In genomic region chr15:52010633-52011595, GRCh38 we compare ENCODE assay signal across 9 cellular contexts. TPM values are rescaled to one million over a fixed set of nuclear protein-coding genes. Genes with fewer than 3 reads are reported as not detected.
DNase-seq lines count a peak whose midpoint lies in the region; ATAC-seq and TF ChIP-seq lines count a peak whose summit lies in the region.
"Had no signal": no experiment of that assay in that cellular context is flagged by ENCODE, and none has a peak within 500 bp of the region (broad histone marks: within the 10 kb centered on the region; RNA-seq: fewer than 3 reads in every experiment).

No MANE protein-coding gene starts in this region.

- H3K4me1 Mint-ChIP-seq in HFFc6 (ENCODE audit: low read depth): peaks cover 59% of the 10 kb centered on the region

- ATAC-seq in GM19328 (IDR thresholded peaks at IDR 0.05; ENCODE audit: unreplicated experiment) (no peak), GM19023 (IDR thresholded peaks at IDR 0.05; ENCODE audit: unreplicated experiment) (no peak)

- no peaks in the 10 kb centered on the region; the same call in none of the 2 replicates for H3K27me3 Mint-ChIP-seq in HFFc6 (ENCODE audit: insufficient read depth)

- H3K27ac Mint-ChIP-seq in HFFc6: peak overlapping the region; percentile 78

- H3K4me3 ChIP-seq in parathyroid adenoma (ENCODE audit: low read depth, low read length): no peak overlapping the region
- no peak overlapping the region for H3K4me3 ChIP-seq in A673 (ENCODE audit: low read depth, low read length, poor library complexity, severe bottlenecking)

- H3K36me3 ChIP-seq in parathyroid adenoma (ENCODE audit: control insufficient read depth, insufficient read depth, low read length): no peaks in the 10 kb centered on the region
- H3K36me3 ChIP-seq in A673 (ENCODE audit: insufficient read depth, low read length, poor library complexity, severe bottlenecking): no peaks in the 10 kb centered on the region

- TF ChIP-seq CTCF in C4-2B (conservative IDR thresholded peaks at IDR 0.05) (no peak), HFFc6 (IDR thresholded peaks at IDR 0.05) (no peak), parathyroid adenoma (IDR thresholded peaks at IDR 0.05) (no peak), A673 (conservative IDR thresholded peaks at IDR 0.05; ENCODE audit: low read depth, low read length) (no peak)

- POLR2A ChIA-PET in A673 (lab: Charles Lee; ENCODE audit: low non-redundant PET): no interaction called here

- H3K9me3 Mint-ChIP-seq in HFFc6: no peaks in the 10 kb centered on the region

- CTCF ChIA-PET in A673 (lab: Charles Lee): no interaction called here

- H3K4me1 ChIP-seq in parathyroid adenoma (peaks cover 2% of the 10 kb centered on the region), A673 (ENCODE audit: insufficient read depth, low read length, poor library complexity, severe bottlenecking) (no peaks in the 10 kb centered on the region)

- H3K9me3 ChIP-seq in parathyroid adenoma (ENCODE audit: control insufficient read depth, low read length) (no peaks in the 10 kb centered on the region), A673 (ENCODE audit: low read depth, low read length, poor library complexity, severe bottlenecking) (no peaks in the 10 kb centered on the region)

- H3K79me2 ChIP-seq in parathyroid adenoma: no peaks in the 10 kb centered on the region

- no TSS peak for BruUV-seq in A673 (replicated peaks; lab: Mats Ljungman, UMichigan)

- no peak overlapping the region for H2AFZ ChIP-seq in parathyroid adenoma

- H3K27me3 ChIP-seq in parathyroid adenoma (ENCODE audit: control insufficient read depth, insufficient read depth, low read length) (no peaks in the 10 kb centered on the region), A673 (replicated peaks; ENCODE audit: insufficient read depth, low read depth, low read length, poor library complexity) (no peaks in the 10 kb centered on the region)

- peak overlapping the region; percentile 76 for H3K27ac ChIP-seq in C4-2B
- peak overlapping the region; percentile 44 for H3K27ac ChIP-seq in parathyroid adenoma
- H3K27ac ChIP-seq in A673 (ENCODE audit: low read depth, low read length, poor library complexity, severe bottlenecking): no peak overlapping the region

- DNase-seq in HFFc6: peak; percentile 89
- DNase-seq in activated naive CD4-positive, alpha-beta T cell treated with anti-CD3 and anti-CD28 coated beads, Interleukin-2, amount 50 U/mL, for 16 hours: peak; percentile 60
- no peak for DNase-seq in A673 (ENCODE audit: low spot score)
- DNase-seq in SW480 (ENCODE audit: low spot score): no peak
- DNase-seq: kidney had no signal

- H3K4me2 ChIP-seq in parathyroid adenoma (ENCODE audit: low read length): no peak overlapping the region

- intact Hi-C loops in A673 (cut with micrococcal nuclease; ENCODE audit: unreplicated experiment): no loop called here

- no peak overlapping the region for H3K9ac ChIP-seq in parathyroid adenoma

- no peaks in the 10 kb centered on the region for H3K36me3 Mint-ChIP-seq in HFFc6 (ENCODE audit: low read depth)

- peak overlapping the region; percentile 48 for H3K4me3 Mint-ChIP-seq in HFFc6

RNA-seq across cellular contexts. Expression of gene MAPK6, which starts 8.1 kb away (rescaled TPM):
- 10 to 100 TPM; 43.0 to 61.9 (median 54.6) TPM for total RNA-seq in HFFc6 (2021; fragmentation: NEBNext Ultra II Directional; extraction: Animal tissue kit (Norgen Biotek cat#: 25700))
- 50.9 and 56.4 TPM in 2 replicates for total RNA-seq in A673 (2021)

RNA-seq across cellular contexts. Expression of gene LEO1, which starts 39.3 kb away (rescaled TPM):
- total RNA-seq in HFFc6 (2021; fragmentation: NEBNext Ultra II Directional; extraction: Animal tissue kit (Norgen Biotek cat#: 25700)): 10 to 100 TPM; 22.2 to 30.9 (median 27.5) TPM
- total RNA-seq in A673 (2021): 37.5 and 40.0 TPM in 2 replicates

Comparison
In these comparisons a context has a peak if more than half of its experiments do, and no peak if none do; other contexts are left out.
1. DNase-seq: peak in HFFc6 (single experiment) and activated naive CD4-positive, alpha-beta T cell treated with anti-CD3 and anti-CD28 coated beads, Interleukin-2, amount 50 U/mL, for 16 hours (single experiment); none in A673 (single experiment) and SW480 (single experiment).